Comparison of ENCODE assay signal across 1 cellular context in the genomic region with DNA sequence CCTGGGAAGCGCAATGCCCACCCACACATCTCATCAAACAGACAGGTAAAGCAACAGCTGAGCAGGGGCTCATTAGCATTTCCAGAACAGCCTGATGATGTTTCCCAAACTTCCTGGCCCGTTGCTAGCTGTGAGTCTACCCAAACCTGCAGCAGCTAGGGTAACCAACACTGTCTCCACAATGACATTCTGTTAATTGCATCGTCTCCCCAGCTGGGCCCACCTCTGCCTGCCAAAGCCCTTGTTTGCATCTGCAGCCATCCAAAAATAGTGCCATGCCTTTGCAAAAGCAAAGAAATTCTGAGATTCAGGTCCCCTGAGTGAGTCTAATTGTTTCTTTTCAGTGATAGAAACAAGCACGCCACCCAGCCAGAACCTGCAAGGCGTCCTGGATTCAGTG.
TF ChIP-seq lines count a peak whose summit lies in the region.

No MANE protein-coding gene starts in this region.

TF ChIP-seq in GM23338, 12 proteins besides CTCF, POLR2A, EP300 and RAD21 (continued from another document):
- TF ChIP-seq, protein P1, sequence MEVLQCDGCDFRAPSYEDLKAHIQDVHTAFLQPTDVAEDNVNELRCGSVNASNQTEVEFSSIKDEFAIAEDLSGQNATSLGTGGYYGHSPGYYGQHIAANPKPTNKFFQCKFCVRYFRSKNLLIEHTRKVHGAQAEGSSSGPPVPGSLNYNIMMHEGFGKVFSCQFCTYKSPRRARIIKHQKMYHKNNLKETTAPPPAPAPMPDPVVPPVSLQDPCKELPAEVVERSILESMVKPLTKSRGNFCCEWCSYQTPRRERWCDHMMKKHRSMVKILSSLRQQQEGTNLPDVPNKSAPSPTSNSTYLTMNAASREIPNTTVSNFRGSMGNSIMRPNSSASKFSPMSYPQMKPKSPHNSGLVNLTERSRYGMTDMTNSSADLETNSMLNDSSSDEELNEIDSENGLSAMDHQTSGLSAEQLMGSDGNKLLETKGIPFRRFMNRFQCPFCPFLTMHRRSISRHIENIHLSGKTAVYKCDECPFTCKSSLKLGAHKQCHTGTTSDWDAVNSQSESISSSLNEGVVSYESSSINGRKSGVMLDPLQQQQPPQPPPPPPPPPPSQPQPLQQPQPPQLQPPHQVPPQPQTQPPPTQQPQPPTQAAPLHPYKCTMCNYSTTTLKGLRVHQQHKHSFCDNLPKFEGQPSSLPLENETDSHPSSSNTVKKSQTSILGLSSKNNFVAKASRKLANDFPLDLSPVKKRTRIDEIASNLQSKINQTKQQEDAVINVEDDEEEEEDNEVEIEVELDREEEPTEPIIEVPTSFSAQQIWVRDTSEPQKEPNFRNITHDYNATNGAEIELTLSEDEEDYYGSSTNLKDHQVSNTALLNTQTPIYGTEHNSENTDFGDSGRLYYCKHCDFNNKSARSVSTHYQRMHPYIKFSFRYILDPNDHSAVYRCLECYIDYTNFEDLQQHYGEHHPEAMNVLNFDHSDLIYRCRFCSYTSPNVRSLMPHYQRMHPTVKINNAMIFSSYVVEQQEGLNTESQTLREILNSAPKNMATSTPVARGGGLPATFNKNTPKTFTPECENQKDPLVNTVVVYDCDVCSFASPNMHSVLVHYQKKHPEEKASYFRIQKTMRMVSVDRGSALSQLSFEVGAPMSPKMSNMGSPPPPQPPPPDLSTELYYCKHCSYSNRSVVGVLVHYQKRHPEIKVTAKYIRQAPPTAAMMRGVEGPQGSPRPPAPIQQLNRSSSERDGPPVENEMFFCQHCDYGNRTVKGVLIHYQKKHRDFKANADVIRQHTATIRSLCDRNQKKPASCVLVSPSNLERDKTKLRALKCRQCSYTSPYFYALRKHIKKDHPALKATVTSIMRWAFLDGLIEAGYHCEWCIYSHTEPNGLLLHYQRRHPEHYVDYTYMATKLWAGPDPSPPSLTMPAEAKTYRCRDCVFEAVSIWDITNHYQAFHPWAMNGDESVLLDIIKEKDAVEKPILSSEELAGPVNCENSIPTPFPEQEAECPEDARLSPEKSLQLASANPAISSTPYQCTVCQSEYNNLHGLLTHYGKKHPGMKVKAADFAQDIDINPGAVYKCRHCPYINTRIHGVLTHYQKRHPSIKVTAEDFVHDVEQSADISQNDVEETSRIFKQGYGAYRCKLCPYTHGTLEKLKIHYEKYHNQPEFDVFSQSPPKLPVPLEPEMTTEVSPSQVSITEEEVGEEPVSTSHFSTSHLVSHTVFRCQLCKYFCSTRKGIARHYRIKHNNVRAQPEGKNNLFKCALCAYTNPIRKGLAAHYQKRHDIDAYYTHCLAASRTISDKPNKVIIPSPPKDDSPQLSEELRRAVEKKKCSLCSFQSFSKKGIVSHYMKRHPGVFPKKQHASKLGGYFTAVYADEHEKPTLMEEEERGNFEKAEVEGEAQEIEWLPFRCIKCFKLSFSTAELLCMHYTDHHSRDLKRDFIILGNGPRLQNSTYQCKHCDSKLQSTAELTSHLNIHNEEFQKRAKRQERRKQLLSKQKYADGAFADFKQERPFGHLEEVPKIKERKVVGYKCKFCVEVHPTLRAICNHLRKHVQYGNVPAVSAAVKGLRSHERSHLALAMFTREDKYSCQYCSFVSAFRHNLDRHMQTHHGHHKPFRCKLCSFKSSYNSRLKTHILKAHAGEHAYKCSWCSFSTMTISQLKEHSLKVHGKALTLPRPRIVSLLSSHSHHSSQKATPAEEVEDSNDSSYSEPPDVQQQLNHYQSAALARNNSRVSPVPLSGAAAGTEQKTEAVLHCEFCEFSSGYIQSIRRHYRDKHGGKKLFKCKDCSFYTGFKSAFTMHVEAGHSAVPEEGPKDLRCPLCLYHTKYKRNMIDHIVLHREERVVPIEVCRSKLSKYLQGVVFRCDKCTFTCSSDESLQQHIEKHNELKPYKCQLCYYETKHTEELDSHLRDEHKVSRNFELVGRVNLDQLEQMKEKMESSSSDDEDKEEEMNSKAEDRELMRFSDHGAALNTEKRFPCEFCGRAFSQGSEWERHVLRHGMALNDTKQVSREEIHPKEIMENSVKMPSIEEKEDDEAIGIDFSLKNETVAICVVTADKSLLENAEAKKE (CRISPR knock-in tag; IDR thresholded peaks at IDR 0.05) = no peak
- TF ChIP-seq NANOG (IDR thresholded peaks at IDR 0.05; ENCODE audit: borderline replicate concordance) (no peak), STAT1 (IDR thresholded peaks at IDR 0.05; ENCODE audit: unreplicated experiment) (no peak), POLR2AphosphoS5 (IDR thresholded peaks at IDR 0.05; ENCODE audit: low read depth) (no peak), CREB1 (CRISPR knock-in tag; IDR thresholded peaks at IDR 0.05; ENCODE audit: low read depth) (no peak)
- TF ChIP-seq, protein P2, sequence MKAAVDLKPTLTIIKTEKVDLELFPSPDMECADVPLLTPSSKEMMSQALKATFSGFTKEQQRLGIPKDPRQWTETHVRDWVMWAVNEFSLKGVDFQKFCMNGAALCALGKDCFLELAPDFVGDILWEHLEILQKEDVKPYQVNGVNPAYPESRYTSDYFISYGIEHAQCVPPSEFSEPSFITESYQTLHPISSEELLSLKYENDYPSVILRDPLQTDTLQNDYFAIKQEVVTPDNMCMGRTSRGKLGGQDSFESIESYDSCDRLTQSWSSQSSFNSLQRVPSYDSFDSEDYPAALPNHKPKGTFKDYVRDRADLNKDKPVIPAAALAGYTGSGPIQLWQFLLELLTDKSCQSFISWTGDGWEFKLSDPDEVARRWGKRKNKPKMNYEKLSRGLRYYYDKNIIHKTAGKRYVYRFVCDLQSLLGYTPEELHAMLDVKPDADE (IDR thresholded peaks at IDR 0.05) = no peak
